Comparison of ENCODE assay signal across 19 cellular contexts in the genomic region with DNA sequence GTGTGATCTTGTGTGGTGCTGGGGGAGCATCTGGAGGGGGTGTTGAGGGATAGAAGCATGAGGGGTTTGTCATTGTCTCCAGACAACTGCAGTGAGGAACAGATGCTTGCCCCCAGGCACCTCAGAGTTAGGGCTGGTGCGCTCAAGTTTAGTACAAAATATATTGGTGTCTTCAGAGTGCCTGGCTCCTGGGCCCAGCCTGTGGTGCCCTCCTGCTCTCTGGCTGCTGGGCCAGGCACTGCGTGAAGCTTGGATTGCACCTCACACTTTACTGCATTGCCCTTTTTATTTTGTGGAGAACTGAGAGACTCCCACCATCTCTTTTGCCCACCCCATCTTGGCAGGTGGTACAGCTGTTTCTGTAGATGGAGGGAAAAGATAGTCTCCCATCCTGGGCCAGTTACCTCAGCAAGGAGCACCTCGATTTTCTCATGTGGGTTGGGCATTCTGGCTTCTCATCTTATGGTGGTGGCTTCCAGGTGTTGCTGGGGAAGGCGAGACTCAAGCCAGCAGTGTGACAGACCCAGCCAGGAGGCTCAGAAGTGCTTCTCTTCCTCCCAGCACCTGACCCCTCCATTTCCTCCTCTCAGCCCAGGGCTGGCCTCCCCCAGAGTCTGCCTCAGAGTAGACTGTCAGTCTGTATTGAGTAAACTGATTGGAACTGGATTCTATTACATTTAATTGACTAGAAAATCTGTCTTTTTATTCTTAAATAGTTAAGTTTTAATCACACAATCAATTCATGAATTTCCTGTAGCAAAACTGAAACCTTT.
DNase-seq lines count a peak whose midpoint lies in the region; ATAC-seq and TF ChIP-seq lines count a peak whose summit lies in the region.
"Had no signal": no experiment of that assay in that cellular context is flagged by ENCODE, and none has a peak within 500 bp of the region (broad histone marks: within the 10 kb centered on the region; RNA-seq: fewer than 3 reads in every experiment).

No MANE protein-coding gene starts in this region.

- H3K27ac ChIP-seq in GM23248 = no peak overlapping the region
- H3K27ac ChIP-seq: hepatocyte, vagina had no signal

- H3K9ac ChIP-seq in GM23248 = no peak overlapping the region

- peak; percentile 48 for ATAC-seq in activated CD4-positive, alpha-beta T cell treated with anti-CD3 and anti-CD28 coated beads for 36 hours
- ATAC-seq in T-helper 17 cell = no peak
- ATAC-seq: WTC11 had no signal

- in situ Hi-C loops in GM23248 (cut with MboI) = no loop called here

- H3K9me3 Mint-ChIP-seq in activated CD4-positive, alpha-beta T cell treated with anti-CD3 and anti-CD28 coated beads for 36 hours (ENCODE audit: low read depth) = no peaks in the 10 kb centered on the region
- H3K9me3 Mint-ChIP-seq: CD4-positive, alpha-beta memory T cell; nephron progenitor cell; WTC11 had no signal

- H3K79me2 ChIP-seq in GM23248 (ENCODE audit: insufficient read depth) = no peaks in the 10 kb centered on the region
- H3K79me2 ChIP-seq: hepatocyte had no signal

- no peaks in the 10 kb centered on the region for H4K20me1 ChIP-seq in GM23248 (ENCODE audit: insufficient read depth)

- H3F3A ChIP-seq in GM23248 (ENCODE audit: insufficient read depth) = no peaks in the 10 kb centered on the region

- no peaks in the 10 kb centered on the region for H3K36me3 Mint-ChIP-seq in activated CD4-positive, alpha-beta T cell treated with anti-CD3 and anti-CD28 coated beads for 36 hours (ENCODE audit: low read depth)
- H3K36me3 Mint-ChIP-seq in T-helper 17 cell (ENCODE audit: low read depth) = peaks cover 3% of the 10 kb centered on the region
- H3K36me3 Mint-ChIP-seq: WTC11 had no signal

- H3K4me1 ChIP-seq in BE2C = peaks cover 12% of the 10 kb centered on the region
- H3K4me1 ChIP-seq in GM23248 (ENCODE audit: insufficient read depth) = no peaks in the 10 kb centered on the region
- H3K4me1 ChIP-seq: HAP-1, vagina had no signal

- H3K4me3 ChIP-seq in BE2C (ENCODE audit: low read depth, low read length) (no peak overlapping the region), GM23248 (no peak overlapping the region)
- H3K4me3 ChIP-seq: HAP-1, hepatocyte, vagina had no signal

- H3K36me3 ChIP-seq in BE2C (no peaks in the 10 kb centered on the region), GM23248 (ENCODE audit: low read depth) (no peaks in the 10 kb centered on the region)
- H3K36me3 ChIP-seq: HAP-1, vagina had no signal

- no peak overlapping the region for H3K4me3 Mint-ChIP-seq in activated CD4-positive, alpha-beta T cell treated with anti-CD3 and anti-CD28 coated beads for 36 hours
- no peak overlapping the region for H3K4me3 Mint-ChIP-seq in T-helper 17 cell
- H3K4me3 Mint-ChIP-seq: CD4-positive, alpha-beta memory T cell; nephron progenitor cell; WTC11 had no signal

- no peaks in the 10 kb centered on the region for H3K9me3 ChIP-seq in BE2C
- H3K9me3 ChIP-seq in T-helper 17 cell (ENCODE audit: control insufficient read depth, low read length, poor library complexity, severe bottlenecking) = no peaks in the 10 kb centered on the region
- no peaks in the 10 kb centered on the region for H3K9me3 ChIP-seq in GM23248 (ENCODE audit: low read depth)
- H3K9me3 ChIP-seq: HAP-1, vagina had no signal

- H3K9me2 ChIP-seq in GM23248 (ENCODE audit: insufficient read depth) = no peaks in the 10 kb centered on the region

- 88 to 89% methylated on average over 4 of the region's 4 CpGs for whole genome bisulfite sequencing in GM23248 (ENCODE audit: low coverage in 1 of 2, low lambda C conversion rate in 2 of 2, missing lambda C conversion rate in 2 of 2), 2 experiments

- no peaks in the 10 kb centered on the region for H3K27me3 ChIP-seq in BE2C
- no peaks in the 10 kb centered on the region for H3K27me3 ChIP-seq in GM23248 (replicated peaks; ENCODE audit: insufficient read depth)
- H3K27me3 ChIP-seq: hepatocyte, vagina had no signal

- H3K27ac Mint-ChIP-seq in activated CD4-positive, alpha-beta T cell treated with anti-CD3 and anti-CD28 coated beads for 36 hours = peak overlapping the region; percentile 49
- H3K27ac Mint-ChIP-seq in T-helper 17 cell = peak overlapping the region; percentile 67
- H3K27ac Mint-ChIP-seq: nephron progenitor cell, WTC11 had no signal

- no peak overlapping the region for H3K4me2 ChIP-seq in GM23248 (ENCODE audit: unreplicated experiment)
- H3K4me2 ChIP-seq: hepatocyte had no signal

- no peaks in the 10 kb centered on the region for H3K27me3 Mint-ChIP-seq in activated CD4-positive, alpha-beta T cell treated with anti-CD3 and anti-CD28 coated beads for 36 hours
- no peaks in the 10 kb centered on the region for H3K27me3 Mint-ChIP-seq in T-helper 17 cell
- H3K27me3 Mint-ChIP-seq: CD4-positive, alpha-beta memory T cell had no signal

- CTCF ChIA-PET in activated CD4-positive, alpha-beta T cell treated with anti-CD3 and anti-CD28 coated beads for 36 hours (lab: Charles Lee) = no interaction called here

- DNase-seq in activated CD4-positive, alpha-beta T cell treated with anti-CD3 and anti-CD28 coated beads for 36 hours = peak; percentile 14
- DNase-seq in activated CD4-positive, alpha-beta T cell treated with anti-CD3 and anti-CD28 coated beads for 48 hours = no peak
- DNase-seq in BE2C (no peak), T-helper 17 cell (no peak), islet precursor cell (peak; percentile 30), NK-92 (lab: John Stamatoyannopoulos, UW; ENCODE audit: unreplicated experiment) (no peak), GM23248 (no peak), HPDE6-E6E7 (ENCODE audit: extremely low spot score) (no peak)
- DNase-seq: CD4-positive, alpha-beta memory T cell; Karpas-422; NCI-H1417; NCI-H774; nephron progenitor cell; RPMI8226; stimulated activated CD4-positive, alpha-beta T cell treated with anti-CD3 and anti-CD28 coated beads, Interleukin-15, amount 100 ng/mL, for 24 hours had no signal

- TF ChIP-seq CTCF in BE2C (IDR thresholded peaks at IDR 0.05; ENCODE audit: low read depth, low read length) = peak; percentile 24; the same call in 1 of the 2 replicates

- peaks cover 27% of the 10 kb centered on the region for H3K4me1 Mint-ChIP-seq in activated CD4-positive, alpha-beta T cell treated with anti-CD3 and anti-CD28 coated beads for 36 hours
- H3K4me1 Mint-ChIP-seq in T-helper 17 cell = peaks cover 13% of the 10 kb centered on the region

- intact Hi-C loops in activated CD4-positive, alpha-beta T cell treated with anti-CD3 and anti-CD28 coated beads for 36 hours (cut with DNase I, micrococcal nuclease) = no loop called here

- H2AFZ ChIP-seq in GM23248 = no peak overlapping the region
- H2AFZ ChIP-seq: hepatocyte had no signal

- POLR2A ChIA-PET in activated CD4-positive, alpha-beta T cell treated with anti-CD3 and anti-CD28 coated beads for 36 hours (lab: Charles Lee) = no interaction called here

Comparison
In these comparisons a context has a peak if more than half of its experiments do, and no peak if none do; other contexts are left out.
1. DNase-seq: peak in activated CD4-positive, alpha-beta T cell treated with anti-CD3 and anti-CD28 coated beads for 36 hours (single experiment) and islet precursor cell (single experiment); none in activated CD4-positive, alpha-beta T cell treated with anti-CD3 and anti-CD28 coated beads for 48 hours (single experiment), BE2C (single experiment), T-helper 17 cell (0 of 3), NK-92 (single experiment), GM23248 (single experiment) and HPDE6-E6E7 (single experiment).